In genomic region chr7:50787825-50788224, GRCh38 we compare ENCODE assay signal across 9 cellular contexts.
"Had no signal": no experiment of that assay in that cellular context is flagged by ENCODE, and none has a peak within 500 bp of the region (broad histone marks: within the 10 kb centered on the region; RNA-seq: fewer than 3 reads in every experiment).

No MANE protein-coding gene starts in this region.

- H3K9ac ChIP-seq: GM23248 had no signal

- ATAC-seq: HCT116, HepG2 had no signal

- H3K4me3 ChIP-seq: GM23248, HAP-1 had no signal

- H3K27ac ChIP-seq: GM23248, HL-60 had no signal

- DNase-seq: GM23248, GOT3, H7, HFFc6 had no signal

- H3K36me3 Mint-ChIP-seq: IgD-negative memory B cell had no signal

- H3K4me3 Mint-ChIP-seq: HFFc6, IgD-negative memory B cell had no signal

- H2AFZ ChIP-seq: GM23248 had no signal

- H3K27ac Mint-ChIP-seq: HFFc6, IgD-negative memory B cell had no signal
